ENCODE assay signal across 8 cellular contexts in genomic region chr3:88036221-88036620, GRCh38.
"Had no signal": no experiment of that assay in that cellular context is flagged by ENCODE, and none has a peak within 500 bp of the region (broad histone marks: within the 10 kb centered on the region; RNA-seq: fewer than 3 reads in every experiment).

No MANE protein-coding gene starts in this region.

- H3K9ac ChIP-seq: GM23248 had no signal

- H3K9me3 ChIP-seq: HAP-1 had no signal

- ATAC-seq: HCT116 had no signal

- H2AFZ ChIP-seq: GM23248 had no signal

- DNase-seq: GM23248, GOT3, H7, HFFc6, KG1 had no signal

- H3K36me3 ChIP-seq: HAP-1 had no signal

- H3K27ac ChIP-seq: GM23248, HL-60 had no signal

- H3K4me3 ChIP-seq: GM23248, HAP-1 had no signal
